Comparison of ENCODE assay signal across 10 cellular contexts in the genomic region with DNA sequence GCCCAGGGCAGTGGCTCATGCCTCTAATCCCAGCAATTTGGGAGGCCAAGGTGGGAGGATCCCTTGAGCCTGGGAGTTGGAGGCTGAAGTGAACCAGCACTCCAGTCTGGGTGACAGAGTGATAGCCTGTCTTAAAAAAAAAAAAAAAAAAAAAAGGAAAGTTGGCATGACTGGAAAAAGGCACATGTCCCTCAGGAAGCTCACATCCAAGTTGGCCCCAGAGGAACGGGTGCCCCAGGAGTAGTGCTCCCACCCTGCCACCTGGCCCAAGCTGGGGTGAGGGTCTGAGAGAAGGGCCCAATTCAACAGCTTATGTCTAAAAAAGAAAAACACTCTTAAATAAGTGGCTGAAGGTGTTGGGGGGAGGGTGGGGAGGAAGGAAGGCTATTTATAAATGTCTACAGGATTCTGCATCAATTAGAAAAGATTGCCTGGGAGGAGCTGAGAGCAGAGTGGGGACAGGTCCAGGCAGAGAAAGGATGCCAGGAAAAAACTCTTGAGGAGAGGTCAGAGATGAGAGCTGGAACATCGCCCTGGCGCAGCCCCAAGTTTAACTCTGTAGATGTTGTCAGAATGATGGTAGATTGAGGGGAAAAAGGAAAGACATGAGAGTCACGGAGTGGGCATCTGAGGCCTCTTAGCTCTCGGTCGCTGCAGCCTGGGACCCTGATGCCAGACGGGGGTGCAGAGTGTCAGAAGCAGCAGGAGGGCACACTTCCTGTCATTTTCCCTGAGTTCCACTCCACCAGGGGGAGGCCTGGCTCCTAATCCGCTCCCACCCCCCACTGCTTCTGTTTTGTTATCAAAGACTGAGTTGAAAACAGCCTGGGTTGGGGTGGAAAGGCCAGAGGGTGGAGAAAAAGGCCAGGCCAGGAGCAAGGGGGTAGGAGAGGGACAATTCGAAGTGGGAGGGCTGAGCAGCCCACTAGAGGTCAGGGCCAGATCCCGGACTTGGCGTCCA. TPM values are rescaled to one million over a fixed set of nuclear protein-coding genes. Genes with fewer than 3 reads are reported as not detected.
DNase-seq lines count a peak whose midpoint lies in the region; ATAC-seq, FAIRE-seq and TF ChIP-seq lines count a peak whose summit lies in the region.
"Had no signal": no experiment of that assay in that cellular context is flagged by ENCODE, and none has a peak within 500 bp of the region (broad histone marks: within the 10 kb centered on the region; RNA-seq: fewer than 3 reads in every experiment).

No MANE protein-coding gene starts in this region.

- peak overlapping the region; percentile 44; the same call in 2 of the 3 replicates for H3K27ac ChIP-seq in K562 (ENCODE audit: extremely low read depth, low read depth, low read length)
- H3K27ac ChIP-seq in keratinocyte (ENCODE audit: control insufficient read depth, insufficient read depth, low read length), result no peak overlapping the region
- H3K27ac ChIP-seq in skin epidermis, result peak overlapping the region in 12 of 21 experiments; percentile 16 to 73 (median 43)

- H3K36me3 ChIP-seq in Loucy (ENCODE audit: insufficient read depth, low read length) (no peaks in the 10 kb centered on the region), K562 (ENCODE audit: control insufficient read depth, insufficient read depth, low read length) (peaks cover 16% of the 10 kb centered on the region; the same call in 2 of the 3 replicates), keratinocyte (ENCODE audit: control insufficient read depth in 2 of 2, extremely low read depth in 1 of 2, insufficient read depth in 2 of 2, low read length in 2 of 2) (peaks cover 29 to 36% of the 10 kb centered on the region in 2 experiments)

- H3K9ac ChIP-seq in Loucy (ENCODE audit: low read depth, low read length, poor library complexity, severe bottlenecking) (peak overlapping the region; percentile 23), K562 (ENCODE audit: insufficient read depth in 1 of 2, low read depth in 2 of 2, low read length in 2 of 2) (peak overlapping the region; percentile 18 to 88), keratinocyte (ENCODE audit: control insufficient read depth, extremely low read depth, insufficient read depth, low read length) (no peak overlapping the region)

- peaks cover 20% of the 10 kb centered on the region for H3K4me1 ChIP-seq in Loucy (ENCODE audit: insufficient read depth, low read length, poor library complexity, severe bottlenecking)
- H3K4me1 ChIP-seq in K562 (replicated peaks in 1 of 2; ENCODE audit: control insufficient read depth in 2 of 2, insufficient read depth in 2 of 2, low read length in 2 of 2), result peaks cover 19 to 29% of the 10 kb centered on the region in 2 experiments
- H3K4me1 ChIP-seq in keratinocyte (ENCODE audit: control insufficient read depth, extremely low read depth, insufficient read depth, low read length), result peaks cover 24% of the 10 kb centered on the region

- in situ Hi-C loops in K562 (cut with MboI), result no loop called here

- H3F3A ChIP-seq in Loucy (ENCODE audit: low read depth), result no peaks in the 10 kb centered on the region

- no peaks in the 10 kb centered on the region for H3K9me2 ChIP-seq in Loucy (replicated peaks; ENCODE audit: low read depth, low read length)

- CTCF ChIA-PET in K562 (lab: Yijun Ruan, JAX; ENCODE audit: low intra/inter-chr PET ratio), result interaction anchor here (1.4 kb wide), 1 partner anchor 28 kb away, joined by 6 read pairs; no protein-coding TSS in a partner anchor

- H3K27me3 Mint-ChIP-seq in natural killer cell treated with Interleukin-12 subunit alpha and Interleukin-12 subunit beta and Interleukin-15 and Interleukin-18, amount 100 ng/mL, for 72 hours, result no peaks in the 10 kb centered on the region
- H3K27me3 Mint-ChIP-seq: activated naive CD8-positive, alpha-beta T cell treated with anti-CD3 and anti-CD28 coated beads, Interleukin-2, amount 10 ng/mL, durations not matched to agents 7 days and 5 days had no signal

- peaks cover 20 to 24% of the 10 kb centered on the region in 2 donors for H3K4me1 Mint-ChIP-seq in natural killer cell treated with Interleukin-12 subunit alpha and Interleukin-12 subunit beta and Interleukin-15 and Interleukin-18, amount 100 ng/mL, for 72 hours (ENCODE audit: low read depth in 2 of 2)

- no peak for TF ChIP-seq EP300 in K562 (IDR thresholded peaks at IDR 0.05; ENCODE audit: low read length)

- intact Hi-C loops in K562 (cut with micrococcal nuclease), result no loop called here

- H3K9me1 ChIP-seq in K562 (ENCODE audit: control insufficient read depth, insufficient read depth, low read length) (no peaks in the 10 kb centered on the region), keratinocyte (ENCODE audit: control insufficient read depth, extremely low read depth, insufficient read depth, low read length) (peaks cover 7% of the 10 kb centered on the region)

- peak in 1 of 2 experiments; percentile 49; a peak in 3 of 4 replicates for TF ChIP-seq RAD21 in K562 (CRISPR knock-in tag; conservative IDR thresholded peaks at IDR 0.05 in 1 of 2, IDR thresholded peaks at IDR 0.05 in 1 of 2)

- TF ChIP-seq CTCF in Loucy (conservative IDR thresholded peaks at IDR 0.05; ENCODE audit: low read length), result no peak
- peak; percentile 45 to 52 (median 45) for TF ChIP-seq CTCF in K562 (IDR thresholded peaks at IDR 0.05 in 2 of 3, conservative IDR thresholded peaks at IDR 0.05 in 1 of 3; ENCODE audit: insufficient read depth in 2 of 3, low read depth in 1 of 3, low read length in 3 of 3)
- TF ChIP-seq CTCF in keratinocyte (optimal IDR thresholded peaks at IDR 0.05 in 1 of 3, IDR thresholded peaks at IDR 0.05 in 1 of 3, conservative IDR thresholded peaks at IDR 0.05 in 1 of 3; ENCODE audit: extremely low read depth in 1 of 3, insufficient read depth in 2 of 3, low read length in 3 of 3), result no peak

- peak; percentile 96 for FAIRE-seq in K562 (lab: Jason Lieb, UNC)
- FAIRE-seq in keratinocyte (lab: Jason Lieb, UNC), result peak; percentile 20
- FAIRE-seq: GM18507 had no signal

- TF ChIP-seq POLR2A in K562 (conservative IDR thresholded peaks at IDR 0.05), result no peak

- H3K9me3 ChIP-seq in Loucy (ENCODE audit: insufficient read depth, low read depth, low read length), result no peaks in the 10 kb centered on the region
- H3K9me3 ChIP-seq in K562 (replicated peaks; ENCODE audit: control insufficient read depth, insufficient read depth, low read depth, low read length), result no peaks in the 10 kb centered on the region
- H3K9me3 ChIP-seq in keratinocyte (ENCODE audit: control insufficient read depth, low read depth, low read length), result no peaks in the 10 kb centered on the region

- H4K20me1 ChIP-seq in Loucy (ENCODE audit: insufficient read depth, low read length, poor library complexity, severe bottlenecking) (no peaks in the 10 kb centered on the region), K562 (replicated peaks; ENCODE audit: control insufficient read depth, insufficient read depth, low read length) (no peaks in the 10 kb centered on the region), keratinocyte (ENCODE audit: control insufficient read depth, extremely low read depth, insufficient read depth, low read length) (no peaks in the 10 kb centered on the region)

- H3K27me3 ChIP-seq in Loucy (ENCODE audit: insufficient read depth, low read length, poor library complexity, severe bottlenecking) (no peaks in the 10 kb centered on the region), K562 (ENCODE audit: control insufficient read depth in 2 of 2, insufficient read depth in 2 of 2, low read length in 2 of 2) (no peaks in the 10 kb centered on the region), keratinocyte (ENCODE audit: control insufficient read depth, extremely low read depth, insufficient read depth, low read length) (no peaks in the 10 kb centered on the region)

- no peak overlapping the region for H2AFZ ChIP-seq in Loucy (ENCODE audit: low read length)
- H2AFZ ChIP-seq in K562 (ENCODE audit: low read depth, low read length), result peak overlapping the region; percentile 60
- no peak overlapping the region for H2AFZ ChIP-seq in keratinocyte (ENCODE audit: control insufficient read depth, low read length)

- dilution Hi-C loops in keratinocyte (cut with MboI; ENCODE audit: extremely low pct_ligation_motif_present, low sequenced_read_pairs), result no loop called here

- H3K4me3 ChIP-seq in Loucy (ENCODE audit: low read length, poor library complexity, severe bottlenecking) (no peak overlapping the region), K562 (no peak overlapping the region), keratinocyte (ENCODE audit: control insufficient read depth in 2 of 3, extremely low read depth in 1 of 3, insufficient read depth in 2 of 3, low read depth in 1 of 3, low read length in 3 of 3) (no peak overlapping the region), skin epidermis (no peak overlapping the region)

- POLR2A ChIA-PET in K562 (lab: Yijun Ruan, JAX), result interaction anchor here (0.6 to 1.6 kb wide), 5 partner anchors 9 to 559 kb away, joined by 3 to 6 read pairs (median 3); partner anchors contain the start of gene PFDN5

- no peaks in the 10 kb centered on the region for H3K79me2 ChIP-seq in Loucy (ENCODE audit: insufficient read depth, low read length)
- no peaks in the 10 kb centered on the region for H3K79me2 ChIP-seq in K562 (ENCODE audit: control insufficient read depth, insufficient read depth, low read length)
- no peaks in the 10 kb centered on the region for H3K79me2 ChIP-seq in keratinocyte (ENCODE audit: control insufficient read depth, insufficient read depth, low read length)

- DNase-seq in K562 (ENCODE audit: extremely low read depth in 1 of 4, low spot score in 3 of 4) (peak; percentile 80 to 85 (median 82)), keratinocyte (ENCODE audit: low read depth, low spot score) (no peak), NCI-H1048 (lab: John Stamatoyannopoulos, UW) (no peak), OCI-M2 (lab: John Stamatoyannopoulos, UW; ENCODE audit: unreplicated experiment) (no peak)
- no peak for DNase-seq in natural killer cell treated with Interleukin-12 subunit alpha and Interleukin-12 subunit beta and Interleukin-15 and Interleukin-18, amount 100 ng/mL, for 72 hours (ENCODE audit: low spot score)
- DNase-seq: activated naive CD8-positive, alpha-beta T cell treated with anti-CD3 and anti-CD28 coated beads, Interleukin-2, amount 10 ng/mL, durations not matched to agents 7 days and 5 days had no signal

- ATAC-seq in K562 (peak; percentile 80), HG02588 (IDR thresholded peaks at IDR 0.05; ENCODE audit: unreplicated experiment) (no peak)
- ATAC-seq in natural killer cell treated with Interleukin-12 subunit alpha and Interleukin-12 subunit beta and Interleukin-15 and Interleukin-18, amount 100 ng/mL, for 72 hours, result no peak

- peak overlapping the region in 1 of 2 donors; percentile 25 for H3K27ac Mint-ChIP-seq in natural killer cell treated with Interleukin-12 subunit alpha and Interleukin-12 subunit beta and Interleukin-15 and Interleukin-18, amount 100 ng/mL, for 72 hours
- H3K27ac Mint-ChIP-seq: activated naive CD8-positive, alpha-beta T cell treated with anti-CD3 and anti-CD28 coated beads, Interleukin-2, amount 10 ng/mL, durations not matched to agents 7 days and 5 days had no signal

- no peaks in the 10 kb centered on the region for H3K9me3 Mint-ChIP-seq in natural killer cell treated with Interleukin-12 subunit alpha and Interleukin-12 subunit beta and Interleukin-15 and Interleukin-18, amount 100 ng/mL, for 72 hours
- H3K9me3 Mint-ChIP-seq: activated naive CD8-positive, alpha-beta T cell treated with anti-CD3 and anti-CD28 coated beads, Interleukin-2, amount 10 ng/mL, durations not matched to agents 7 days and 5 days had no signal

- peak overlapping the region; percentile 13 for H3K4me2 ChIP-seq in Loucy (ENCODE audit: low read depth, low read length, poor library complexity, severe bottlenecking)
- H3K4me2 ChIP-seq in K562 (ENCODE audit: insufficient read depth, low read length), result peak overlapping the region; percentile 49
- no peak overlapping the region for H3K4me2 ChIP-seq in keratinocyte (ENCODE audit: control insufficient read depth, extremely low read depth, insufficient read depth, low read depth, low read length)

- no peak overlapping the region for H3K4me3 Mint-ChIP-seq in natural killer cell treated with Interleukin-12 subunit alpha and Interleukin-12 subunit beta and Interleukin-15 and Interleukin-18, amount 100 ng/mL, for 72 hours
- H3K4me3 Mint-ChIP-seq: activated naive CD8-positive, alpha-beta T cell treated with anti-CD3 and anti-CD28 coated beads, Interleukin-2, amount 10 ng/mL, durations not matched to agents 7 days and 5 days had no signal

- H3K36me3 Mint-ChIP-seq in natural killer cell treated with Interleukin-12 subunit alpha and Interleukin-12 subunit beta and Interleukin-15 and Interleukin-18, amount 100 ng/mL, for 72 hours, result peaks cover 9% of the 10 kb centered on the region

- no TSS peak for BruUV-seq in K562 (replicated peaks; lab: Mats Ljungman, UMichigan)

- WGBS in K562 (ENCODE audit: insufficient coverage, low coverage, missing lambda C conversion rate), result 45% methylated on average over 11 of the region's 11 CpGs

RNA-seq across cellular contexts. Expression of gene SPRYD3, which starts 7.3 kb away (rescaled TPM):
- total RNA-seq in K562 (2011; cell fraction: chromatin; rRNA removed; ENCODE audit: low replicate concordance), result 10.8 and 27.6 TPM in 2 replicates
- total RNA-seq in K562 (2011; cell fraction: nucleolus; rRNA removed), result 15.0 and 17.4 TPM in 2 replicates
- 15.6 and 18.3 TPM in 2 replicates for total RNA-seq in K562 (2011; cell fraction: nucleoplasm; rRNA removed)
- total RNA-seq in K562 (2014; rRNA removed) (8.4 and 10.6 TPM in 2 replicates), K562 (2014; rRNA removed; fragmentation: Illumina TruSeq; extraction: Trizol) (4.1 and 5.1 TPM in 2 replicates), K562 (2015; rRNA removed; fragmentation: Illumina TruSeq; extraction: Trizol) (5.0 and 5.9 TPM in 2 replicates), K562 (2021) (10.8 and 13.6 TPM in 2 replicates)
- polyA plus RNA-seq in K562 (2011; rRNA removed) (6.2 and 7.6 TPM in 2 replicates), K562 (2014; fragmentation: Illumina TruSeq; extraction: Trizol) (10.6 and 11.4 TPM in 2 replicates), K562 (2014; fragmentation: Nextera tagmentation; extraction: Ambion mirVana) (1 to 10 TPM; 1.5 to 2.6 TPM), K562 (2014; rRNA removed) (9.1 and 11.0 TPM in 2 replicates), keratinocyte (27.5 to 34.2 TPM (median 32.4 TPM) in 3 replicates)
- polyA plus RNA-seq in K562 (2011; cell fraction: cytosol; rRNA removed), result 8.6 and 18.4 TPM in 2 replicates
- polyA plus RNA-seq in K562 (2011; cell fraction: nucleus; rRNA removed), result 11.1 and 16.3 TPM in 2 replicates
- polyA plus RNA-seq in K562 (2012), result 11.4 and 11.7 TPM in 2 replicates
- polyA minus RNA-seq in K562 (2011; rRNA and poly(A)+ RNA removed), result 7.4 and 10.3 TPM in 2 replicates
- polyA minus RNA-seq in K562 (2011; cell fraction: cytosol; rRNA and poly(A)+ RNA removed), result 6.8 and 11.6 TPM in 2 replicates
- polyA minus RNA-seq in K562 (2011; cell fraction: nucleus; rRNA and poly(A)+ RNA removed), result 6.6 and 7.5 TPM in 2 replicates
- polyA plus RNA-seq in keratinocyte (2011; ENCODE audit: low read depth), result 15.8 TPM
- polyA plus RNA-seq in keratinocyte (2011; cell fraction: cytosol; rRNA removed), result 29.2 and 39.1 TPM in 2 replicates
- 43.5 and 47.9 TPM in 2 replicates for polyA plus RNA-seq in keratinocyte (2011; cell fraction: nucleus; rRNA removed)
- polyA plus RNA-seq in keratinocyte (2012; ENCODE audit: low replicate concordance), result 24.7 and 33.8 TPM in 2 replicates
- polyA minus RNA-seq in keratinocyte, result 44.3 to 56.4 TPM (median 51.6 TPM) in 3 replicates
- polyA minus RNA-seq in keratinocyte (2011; cell fraction: cytosol; rRNA and poly(A)+ RNA removed), result 38.4 TPM
- polyA minus RNA-seq in keratinocyte (2011; cell fraction: nucleus; rRNA and poly(A)+ RNA removed), result 17.9 and 23.7 TPM in 2 replicates
- 10 to 100 TPM; 56.5 to 60.3 TPM for total RNA-seq in natural killer cell treated with Interleukin-12 subunit alpha and Interleukin-12 subunit beta and Interleukin-15 and Interleukin-18, amount 100 ng/mL, for 72 hours

RNA-seq across cellular contexts. Expression of gene TNS2, which starts 22.0 kb away (rescaled TPM):
- total RNA-seq in K562 (2011; cell fraction: chromatin; rRNA removed; ENCODE audit: low replicate concordance), result 7.1 and 23.0 TPM in 2 replicates
- 8.0 and 14.7 TPM in 2 replicates for total RNA-seq in K562 (2011; cell fraction: nucleolus; rRNA removed)
- total RNA-seq in K562 (2011; cell fraction: nucleoplasm; rRNA removed), result 8.0 and 11.1 TPM in 2 replicates
- total RNA-seq in K562 (2014; rRNA removed), result 1.2 and 1.3 TPM in 2 replicates
- 0.41 and 0.73 TPM in 2 replicates for total RNA-seq in K562 (2014; rRNA removed; fragmentation: Illumina TruSeq; extraction: Trizol)
- total RNA-seq in K562 (2015; rRNA removed; fragmentation: Illumina TruSeq; extraction: Trizol), result 0.65 and 0.79 TPM in 2 replicates
- 2.8 and 3.1 TPM in 2 replicates for total RNA-seq in K562 (2021)
- polyA plus RNA-seq in K562 (2011; rRNA removed), result 1.3 and 1.7 TPM in 2 replicates
- 0.91 and 1.3 TPM in 2 replicates for polyA plus RNA-seq in K562 (2011; cell fraction: cytosol; rRNA removed)
- polyA plus RNA-seq in K562 (2011; cell fraction: nucleus; rRNA removed), result 7.6 and 16.8 TPM in 2 replicates
- 1.5 and 2.8 TPM in 2 replicates for polyA plus RNA-seq in K562 (2012)
- 1.4 and 1.6 TPM in 2 replicates for polyA plus RNA-seq in K562 (2014; fragmentation: Illumina TruSeq; extraction: Trizol)
- under 1 TPM in 1 of 2 experiments, not detected in 1; 0.28 TPM for polyA plus RNA-seq in K562 (2014; fragmentation: Nextera tagmentation; extraction: Ambion mirVana)
- polyA plus RNA-seq in K562 (2014; rRNA removed), result 1.0 and 2.8 TPM in 2 replicates
- polyA minus RNA-seq in K562 (2011; rRNA and poly(A)+ RNA removed), result 2.3 and 2.9 TPM in 2 replicates
- 4.6 and 4.9 TPM in 2 replicates for polyA minus RNA-seq in K562 (2011; cell fraction: cytosol; rRNA and poly(A)+ RNA removed)
- polyA minus RNA-seq in K562 (2011; cell fraction: nucleus; rRNA and poly(A)+ RNA removed), result 9.4 and 13.6 TPM in 2 replicates
- polyA plus RNA-seq in keratinocyte, result 0.72 to 1.1 TPM (median 0.80 TPM) in 3 replicates
- not detected for polyA plus RNA-seq in keratinocyte (2011; ENCODE audit: low read depth)
- polyA plus RNA-seq in keratinocyte (2011; cell fraction: cytosol; rRNA removed), result 0.63 and 1.3 TPM in 2 replicates
- polyA plus RNA-seq in keratinocyte (2011; cell fraction: nucleus; rRNA removed), result 7.0 and 12.7 TPM in 2 replicates
- 0.89 and 2.3 TPM in 2 replicates for polyA plus RNA-seq in keratinocyte (2012; ENCODE audit: low replicate concordance)
- polyA minus RNA-seq in keratinocyte, result 1.9 to 7.2 TPM (median 3.0 TPM) in 3 replicates
- 6.9 TPM for polyA minus RNA-seq in keratinocyte (2011; cell fraction: cytosol; rRNA and poly(A)+ RNA removed)
- 4.9 and 5.1 TPM in 2 replicates for polyA minus RNA-seq in keratinocyte (2011; cell fraction: nucleus; rRNA and poly(A)+ RNA removed)
- 1 to 10 TPM; 2.4 to 2.8 TPM for total RNA-seq in natural killer cell treated with Interleukin-12 subunit alpha and Interleukin-12 subunit beta and Interleukin-15 and Interleukin-18, amount 100 ng/mL, for 72 hours

RNA-seq across cellular contexts. Expression of gene IGFBP6, which starts 25.6 kb away (rescaled TPM):
- total RNA-seq in K562 (2011; cell fraction: chromatin; rRNA removed; ENCODE audit: low replicate concordance), result 0.97 TPM in 1 of 2 replicates, not detected in the other
- total RNA-seq in K562 (2011; cell fraction: nucleolus; rRNA removed), result 0.66 and 1.8 TPM in 2 replicates
- 0.37 TPM in 1 of 2 replicates, not detected in the other for total RNA-seq in K562 (2011; cell fraction: nucleoplasm; rRNA removed)
- 1.2 and 1.6 TPM in 2 replicates for total RNA-seq in K562 (2014; rRNA removed)
- 0.36 and 0.61 TPM in 2 replicates for total RNA-seq in K562 (2014; rRNA removed; fragmentation: Illumina TruSeq; extraction: Trizol)
- total RNA-seq in K562 (2015; rRNA removed; fragmentation: Illumina TruSeq; extraction: Trizol), result 0.38 and 0.76 TPM in 2 replicates
- 1.4 and 2.3 TPM in 2 replicates for total RNA-seq in K562 (2021)
- 0.24 and 1.4 TPM in 2 replicates for polyA plus RNA-seq in K562 (2011; rRNA removed)
- polyA plus RNA-seq in K562 (2011; cell fraction: cytosol; rRNA removed), result 0.94 and 2.5 TPM in 2 replicates
- polyA plus RNA-seq in K562 (2011; cell fraction: nucleus; rRNA removed), result 0.24 and 0.47 TPM in 2 replicates
- 0.89 and 1.4 TPM in 2 replicates for polyA plus RNA-seq in K562 (2012)
- 0.52 and 0.62 TPM in 2 replicates for polyA plus RNA-seq in K562 (2014; fragmentation: Illumina TruSeq; extraction: Trizol)
- under 1 TPM; 0.15 to 0.23 TPM for polyA plus RNA-seq in K562 (2014; fragmentation: Nextera tagmentation; extraction: Ambion mirVana)
- polyA plus RNA-seq in K562 (2014; rRNA removed), result 0.54 and 2.4 TPM in 2 replicates
- polyA minus RNA-seq in K562 (2011; rRNA and poly(A)+ RNA removed), result not detected in 2 replicates
- 1.1 TPM in 1 of 2 replicates, not detected in the other for polyA minus RNA-seq in K562 (2011; cell fraction: cytosol; rRNA and poly(A)+ RNA removed)
- polyA minus RNA-seq in K562 (2011; cell fraction: nucleus; rRNA and poly(A)+ RNA removed), result not detected in 2 replicates
- 30.1 to 44.9 TPM (median 44.7 TPM) in 3 replicates for polyA plus RNA-seq in keratinocyte
- polyA plus RNA-seq in keratinocyte (2011; ENCODE audit: low read depth), result 1.5 TPM
- 23.3 and 50.1 TPM in 2 replicates for polyA plus RNA-seq in keratinocyte (2011; cell fraction: cytosol; rRNA removed)
- 20.4 and 27.0 TPM in 2 replicates for polyA plus RNA-seq in keratinocyte (2011; cell fraction: nucleus; rRNA removed)
- 3.5 and 57.4 TPM in 2 replicates for polyA plus RNA-seq in keratinocyte (2012; ENCODE audit: low replicate concordance)
- polyA minus RNA-seq in keratinocyte, result 20.2 to 50.6 TPM (median 35.2 TPM) in 3 replicates
- polyA minus RNA-seq in keratinocyte (2011; cell fraction: cytosol; rRNA and poly(A)+ RNA removed), result 48.5 TPM
- 7.1 and 7.3 TPM in 2 replicates for polyA minus RNA-seq in keratinocyte (2011; cell fraction: nucleus; rRNA and poly(A)+ RNA removed)
- not detected for total RNA-seq in natural killer cell treated with Interleukin-12 subunit alpha and Interleukin-12 subunit beta and Interleukin-15 and Interleukin-18, amount 100 ng/mL, for 72 hours

RNA-seq across cellular contexts. Expression of gene SOAT2, which starts 31.4 kb away (rescaled TPM):
- total RNA-seq in K562 (2011; cell fraction: chromatin; rRNA removed; ENCODE audit: low replicate concordance), result not detected in 2 replicates
- total RNA-seq in K562 (2011; cell fraction: nucleolus; rRNA removed), result not detected in 2 replicates
- total RNA-seq in K562 (2011; cell fraction: nucleoplasm; rRNA removed), result 0.38 TPM in 1 of 2 replicates, not detected in the other
- total RNA-seq in K562 (2014; rRNA removed) (not detected in 2 replicates), K562 (2014; rRNA removed; fragmentation: Illumina TruSeq; extraction: Trizol) (not detected in 2 replicates), K562 (2015; rRNA removed; fragmentation: Illumina TruSeq; extraction: Trizol) (not detected in 2 replicates), K562 (2021) (not detected in 2 replicates)
- polyA plus RNA-seq in K562 (2011; rRNA removed) (not detected in 2 replicates), K562 (2014; fragmentation: Illumina TruSeq; extraction: Trizol) (not detected in 2 replicates), K562 (2014; fragmentation: Nextera tagmentation; extraction: Ambion mirVana) (not detected), K562 (2014; rRNA removed) (0.04 TPM in 1 of 2 replicates, not detected in the other), keratinocyte (0.08 TPM in 1 of 3 replicates, not detected in the others)
- not detected in 2 replicates for polyA plus RNA-seq in K562 (2011; cell fraction: cytosol; rRNA removed)
- polyA plus RNA-seq in K562 (2011; cell fraction: nucleus; rRNA removed), result not detected in 2 replicates
- polyA plus RNA-seq in K562 (2012), result not detected in 2 replicates
- not detected in 2 replicates for polyA minus RNA-seq in K562 (2011; rRNA and poly(A)+ RNA removed)
- not detected in 2 replicates for polyA minus RNA-seq in K562 (2011; cell fraction: cytosol; rRNA and poly(A)+ RNA removed)
- not detected in 2 replicates for polyA minus RNA-seq in K562 (2011; cell fraction: nucleus; rRNA and poly(A)+ RNA removed)
- polyA plus RNA-seq in keratinocyte (2011; ENCODE audit: low read depth), result not detected
- 0.05 TPM in 1 of 2 replicates, not detected in the other for polyA plus RNA-seq in keratinocyte (2011; cell fraction: cytosol; rRNA removed)
- 0.07 TPM in 1 of 2 replicates, not detected in the other for polyA plus RNA-seq in keratinocyte (2011; cell fraction: nucleus; rRNA removed)
- polyA plus RNA-seq in keratinocyte (2012; ENCODE audit: low replicate concordance), result 0.10 TPM in 1 of 2 replicates, not detected in the other
- 0.16 TPM in 1 of 3 replicates, not detected in the others for polyA minus RNA-seq in keratinocyte
- polyA minus RNA-seq in keratinocyte (2011; cell fraction: cytosol; rRNA and poly(A)+ RNA removed), result not detected
- polyA minus RNA-seq in keratinocyte (2011; cell fraction: nucleus; rRNA and poly(A)+ RNA removed), result not detected in 2 replicates
- under 1 TPM in 1 of 2 donors, not detected in 1; 0.26 TPM for total RNA-seq in natural killer cell treated with Interleukin-12 subunit alpha and Interleukin-12 subunit beta and Interleukin-15 and Interleukin-18, amount 100 ng/mL, for 72 hours

Comparison
In these comparisons a context has a peak if more than half of its experiments do, and no peak if none do; other contexts are left out.
1. CTCF ChIP-seq: peak in K562 (3 of 3); none in Loucy (single experiment) and keratinocyte (0 of 3).
2. DNase-seq: peak in K562 (4 of 4); none in keratinocyte (single experiment), NCI-H1048 (single experiment), OCI-M2 (single experiment) and natural killer cell treated with Interleukin-12 subunit alpha and Interleukin-12 subunit beta and Interleukin-15 and Interleukin-18, amount 100 ng/mL, for 72 hours (single experiment).